ENCODE assay signal across 20 cellular contexts in the genomic region with DNA sequence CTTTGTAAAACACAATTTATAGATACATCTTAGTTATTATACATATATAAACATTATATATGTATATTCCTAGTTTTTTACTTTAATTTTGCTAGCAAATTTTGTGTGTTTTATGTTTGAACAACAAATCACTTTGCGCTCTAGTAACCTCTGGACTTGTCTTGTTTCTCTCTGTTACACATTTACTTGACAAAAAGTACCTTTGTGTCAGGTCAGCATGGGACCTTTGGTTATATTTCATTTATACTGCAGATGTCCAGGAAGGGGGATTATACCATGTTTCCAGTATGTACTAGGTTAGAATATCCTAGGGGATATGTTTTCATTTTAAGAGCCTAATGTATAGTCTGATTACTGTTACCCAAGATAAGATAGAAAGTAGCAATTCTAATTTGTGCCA. TPM values are rescaled to one million over a fixed set of nuclear protein-coding genes. Genes with fewer than 3 reads are reported as not detected.
DNase-seq lines count a peak whose midpoint lies in the region; ATAC-seq and TF ChIP-seq lines count a peak whose summit lies in the region.
"Had no signal": no experiment of that assay in that cellular context is flagged by ENCODE, and none has a peak within 500 bp of the region (broad histone marks: within the 10 kb centered on the region; RNA-seq: fewer than 3 reads in every experiment).

No MANE protein-coding gene starts in this region.

- H3K36me3 Mint-ChIP-seq in nephron (ENCODE audit: low read depth) = no peaks in the 10 kb centered on the region
- no peaks in the 10 kb centered on the region for H3K36me3 Mint-ChIP-seq in CD4-positive, alpha-beta T cell (ENCODE audit: low read depth)
- H3K36me3 Mint-ChIP-seq: CD14-positive monocyte; CD8-positive, alpha-beta T cell had no signal

- no peaks in the 10 kb centered on the region for H3K27me3 ChIP-seq in left ventricle myocardium inferior (ENCODE audit: low read depth)
- H3K27me3 ChIP-seq in heart left ventricle = no peaks in the 10 kb centered on the region
- no peaks in the 10 kb centered on the region for H3K27me3 ChIP-seq in CD4-positive, alpha-beta T cell (ENCODE audit: control insufficient read depth, insufficient read depth, low read length)
- H3K27me3 ChIP-seq: BLaER1 had no signal

- peak overlapping the region; percentile 31 for H3K27ac ChIP-seq in left ventricle myocardium inferior (replicated peaks)
- peak overlapping the region in 3 of 12 donors; percentile 15 to 47 (median 25) for H3K27ac ChIP-seq in heart left ventricle
- no peak overlapping the region for H3K27ac ChIP-seq in CD4-positive, alpha-beta T cell (ENCODE audit: low read depth, low read length)
- H3K27ac ChIP-seq: BLaER1, HL-60 had no signal

- H3K9me3 ChIP-seq in left ventricle myocardium inferior (replicated peaks) = no peaks in the 10 kb centered on the region
- H3K9me3 ChIP-seq in heart left ventricle = no peaks in the 10 kb centered on the region
- no peaks in the 10 kb centered on the region for H3K9me3 ChIP-seq in CD4-positive, alpha-beta T cell (ENCODE audit: control insufficient read depth, low read length)
- H3K9me3 ChIP-seq: BLaER1 had no signal

- peaks cover 6% of the 10 kb centered on the region for H3K4me1 Mint-ChIP-seq in nephron
- H3K4me1 Mint-ChIP-seq in CD4-positive, alpha-beta T cell (ENCODE audit: low read depth) = no peaks in the 10 kb centered on the region
- H3K4me1 Mint-ChIP-seq: CD14-positive monocyte had no signal

- no peak for DNase-seq in left ventricle myocardium inferior
- DNase-seq in heart left ventricle = no peak
- no peak for DNase-seq in left lobe of liver (ENCODE audit: low spot score)
- no peak for DNase-seq in CD4-positive, alpha-beta T cell
- DNase-seq: 8988T; Calu3; CD8-positive, alpha-beta T cell; DMS79 treated with DMSO at 0.1 percent for 48 hours; GF-D8; GOT3; H7; HFFc6; IMR-90 had no signal

- TF ChIP-seq POLR2A in heart left ventricle (IDR thresholded peaks at IDR 0.05) = no peak

- intact Hi-C loops in left ventricle myocardium inferior (cut with micrococcal nuclease) (no loop called here), heart left ventricle (cut with DNase I) (no loop called here)
- intact Hi-C loops in CD4-positive, alpha-beta T cell (cut with DNase I, micrococcal nuclease) = no loop called here

- CTCF ChIA-PET in CD4-positive, alpha-beta T cell (lab: Charles Lee) = no interaction called here

- no peak overlapping the region for H3K4me3 Mint-ChIP-seq in nephron
- H3K4me3 Mint-ChIP-seq in CD4-positive, alpha-beta T cell = no peak overlapping the region
- H3K4me3 Mint-ChIP-seq: CD14-positive monocyte; CD8-positive, alpha-beta T cell; HFFc6 had no signal

- H3K9me3 Mint-ChIP-seq in nephron = no peaks in the 10 kb centered on the region
- H3K9me3 Mint-ChIP-seq in CD4-positive, alpha-beta T cell = no peaks in the 10 kb centered on the region
- H3K9me3 Mint-ChIP-seq: CD8-positive, alpha-beta T cell; HFFc6 had no signal

- no peak overlapping the region for H3K4me3 ChIP-seq in left ventricle myocardium inferior
- no peak overlapping the region for H3K4me3 ChIP-seq in heart left ventricle
- H3K4me3 ChIP-seq: BLaER1 had no signal

- H3K27me3 Mint-ChIP-seq in nephron (ENCODE audit: low read depth) = no peaks in the 10 kb centered on the region
- H3K27me3 Mint-ChIP-seq in CD4-positive, alpha-beta T cell = no peaks in the 10 kb centered on the region

- H3K4me1 ChIP-seq in left ventricle myocardium inferior (peaks cover 22% of the 10 kb centered on the region), heart left ventricle (peaks cover 0 to 21% (median 4%) of the 10 kb centered on the region in 12 donors)
- H3K4me1 ChIP-seq: BLaER1 had no signal

- TF ChIP-seq CTCF in left ventricle myocardium inferior (IDR thresholded peaks at IDR 0.05; ENCODE audit: borderline replicate concordance) (no peak), heart left ventricle (IDR thresholded peaks at IDR 0.05) (no peak), nephron (IDR thresholded peaks at IDR 0.05; ENCODE audit: unreplicated experiment in 3 of 3) (no peak)
- no peak for TF ChIP-seq CTCF in CD4-positive, alpha-beta T cell (IDR thresholded peaks at IDR 0.05)

- H3K27ac Mint-ChIP-seq in nephron = peak overlapping the region in 2 of 3 experiments; percentile 10 to 71
- no peak overlapping the region for H3K27ac Mint-ChIP-seq in CD4-positive, alpha-beta T cell
- H3K27ac Mint-ChIP-seq: CD14-positive monocyte; CD8-positive, alpha-beta T cell; HFFc6 had no signal

- WGBS in heart left ventricle, 4 donors = 98 to 100% (median 98%) methylated on average over 1 of the region's 1 CpG

- H3K36me3 ChIP-seq in left ventricle myocardium inferior (no peaks in the 10 kb centered on the region), heart left ventricle (no peaks in the 10 kb centered on the region)
- H3K36me3 ChIP-seq: BLaER1 had no signal

- no peak for ATAC-seq in heart left ventricle
- ATAC-seq in left lobe of liver = peak; percentile 89
- no peak for ATAC-seq in HG02571 (IDR thresholded peaks at IDR 0.05; ENCODE audit: unreplicated experiment)
- no peak for ATAC-seq in HG03565 (IDR thresholded peaks at IDR 0.05; ENCODE audit: unreplicated experiment)
- no peak for ATAC-seq in CD4-positive, alpha-beta T cell (ENCODE audit: poor library complexity)
- ATAC-seq: CD8-positive, alpha-beta T cell; HCT116 had no signal

- POLR2A ChIA-PET in CD4-positive, alpha-beta T cell (lab: Charles Lee) = interaction anchor here (1.0 kb wide), 1 partner anchor 30 kb away, joined by 4 read pairs; no protein-coding TSS in a partner anchor

RNA-seq across cellular contexts. Expression of gene ELOVL5, which starts 28.5 kb away (rescaled TPM):
- total RNA-seq in left ventricle myocardium inferior (19.0 TPM), heart left ventricle (10 to 100 TPM; 17.3 to 47.9 (median 29.3) TPM), left lobe of liver (54.4 TPM)
- polyA plus RNA-seq in heart left ventricle = 10 to 100 TPM in 1 of 2 donors, 1 to 10 TPM in 1; 9.6 to 46.9 TPM
- total RNA-seq in CD4-positive, alpha-beta T cell = 10 to 100 TPM; 78.0 to 86.8 TPM
